1 cellular context compared by ENCODE assay signal in genomic region chr2:239401450-239402227, GRCh38.
TF ChIP-seq lines count a peak whose summit lies in the region.

No MANE protein-coding gene starts in this region.

TF ChIP-seq in HepG2, 621 proteins besides CTCF, POLR2A, EP300 and RAD21 (continued from another document and continues in another):
- peak; percentile 90 for TF ChIP-seq JARID2 (CRISPR knock-in tag; IDR thresholded peaks at IDR 0.05; ENCODE audit: insufficient replicate concordance)
- peak; percentile 94 for TF ChIP-seq ZBTB10 (CRISPR knock-in tag; IDR thresholded peaks at IDR 0.05; ENCODE audit: borderline replicate concordance)
- TF ChIP-seq UBTF (CRISPR knock-in tag; IDR thresholded peaks at IDR 0.05): peak; percentile 91
- peak; percentile 99 for TF ChIP-seq ZNF598 (CRISPR knock-in tag; IDR thresholded peaks at IDR 0.05; ENCODE audit: borderline replicate concordance)
- peak; percentile 68; the same call in 1 of the 2 replicates for TF ChIP-seq TGIF2 (CRISPR knock-in tag; IDR thresholded peaks at IDR 0.05)
- peak; percentile 98 for TF ChIP-seq BORCS8-MEF2B (CRISPR knock-in tag; IDR thresholded peaks at IDR 0.05)
- no peak for TF ChIP-seq MBD4 (IDR thresholded peaks at IDR 0.05; ENCODE audit: borderline replicate concordance, low read length)
- no peak for TF ChIP-seq SETDB1 (CRISPR knock-in tag; IDR thresholded peaks at IDR 0.05; ENCODE audit: borderline replicate concordance)
- no peak for TF ChIP-seq PLSCR1 (CRISPR knock-in tag; IDR thresholded peaks at IDR 0.05; ENCODE audit: borderline replicate concordance)
- peak; percentile 92; the same call in 1 of the 2 replicates for TF ChIP-seq NFIB (CRISPR knock-in tag; IDR thresholded peaks at IDR 0.05; ENCODE audit: borderline replicate concordance)
- peak; percentile 72; the same call in 1 of the 2 replicates for TF ChIP-seq FOXJ3 (CRISPR knock-in tag; IDR thresholded peaks at IDR 0.05; ENCODE audit: borderline replicate concordance)
- peak; percentile 73; the same call in 1 of the 2 replicates for TF ChIP-seq ZNF775 (CRISPR knock-in tag; IDR thresholded peaks at IDR 0.05; ENCODE audit: borderline replicate concordance)
- TF ChIP-seq DZIP1 (CRISPR knock-in tag; IDR thresholded peaks at IDR 0.05): peak; percentile 97; the same call in 1 of the 2 replicates
- TF ChIP-seq HMG20B (CRISPR knock-in tag; conservative IDR thresholded peaks at IDR 0.05): peak; percentile 52; the same call in 1 of the 2 replicates
- TF ChIP-seq NAIF1 (CRISPR knock-in tag; IDR thresholded peaks at IDR 0.05; ENCODE audit: borderline replicate concordance): peak; percentile 94
- TF ChIP-seq SIX1 (CRISPR knock-in tag; IDR thresholded peaks at IDR 0.05; ENCODE audit: borderline replicate concordance): 0 out of 2 replicates have a peak, but pooled peaks have one; percentile 20
- peak; percentile 56 for TF ChIP-seq ZNF496 (CRISPR knock-in tag; IDR thresholded peaks at IDR 0.05; ENCODE audit: insufficient replicate concordance)
- TF ChIP-seq GRHL1 (CRISPR knock-in tag; conservative IDR thresholded peaks at IDR 0.05): peak; percentile 53; the same call in 1 of the 2 replicates
- peak; percentile 49; the same call in 1 of the 2 replicates for TF ChIP-seq ZNF629 (CRISPR knock-in tag; conservative IDR thresholded peaks at IDR 0.05)
- TF ChIP-seq SNAPC2 (CRISPR knock-in tag; IDR thresholded peaks at IDR 0.05): peak; percentile 86
- no peak for TF ChIP-seq ARNT (IDR thresholded peaks at IDR 0.05)
- no peak for TF ChIP-seq MTA3 (CRISPR knock-in tag; IDR thresholded peaks at IDR 0.05)
- TF ChIP-seq ZNF567 (CRISPR knock-in tag; IDR thresholded peaks at IDR 0.05; ENCODE audit: borderline replicate concordance): peak; percentile 98
- peak; percentile 4; the same call in 1 of the 2 replicates for TF ChIP-seq HNF4G (IDR thresholded peaks at IDR 0.05; ENCODE audit: borderline replicate concordance, low read depth, low read length)
- peak; percentile 80 for TF ChIP-seq HNF4G (CRISPR knock-in tag; IDR thresholded peaks at IDR 0.05; ENCODE audit: borderline replicate concordance, low read depth)
- peak; percentile 99 for TF ChIP-seq HOXA3 (CRISPR knock-in tag; IDR thresholded peaks at IDR 0.05)
- TF ChIP-seq KLF16 (CRISPR knock-in tag; IDR thresholded peaks at IDR 0.05): peak; percentile 79 to 97; a peak in 2 of 4 replicates
- TF ChIP-seq NR2C2 (CRISPR knock-in tag; IDR thresholded peaks at IDR 0.05; ENCODE audit: borderline replicate concordance): peak; percentile 84
- TF ChIP-seq RORA (CRISPR knock-in tag; IDR thresholded peaks at IDR 0.05): no peak
- TF ChIP-seq MYPOP (CRISPR knock-in tag; IDR thresholded peaks at IDR 0.05): peak; percentile 95
- peak; percentile 95; the same call in 1 of the 2 replicates for TF ChIP-seq ZZZ3 (CRISPR knock-in tag; IDR thresholded peaks at IDR 0.05; ENCODE audit: borderline replicate concordance)
- TF ChIP-seq HOMEZ (CRISPR knock-in tag; IDR thresholded peaks at IDR 0.05; ENCODE audit: low read depth): no peak
- TF ChIP-seq SMC3 (IDR thresholded peaks at IDR 0.05; ENCODE audit: low read length): no peak
- 0 out of 2 replicates have a peak, but pooled peaks have one; percentile 77 for TF ChIP-seq ZKSCAN8 (CRISPR knock-in tag; IDR thresholded peaks at IDR 0.05; ENCODE audit: borderline replicate concordance)
- TF ChIP-seq EHMT2 (IDR thresholded peaks at IDR 0.05; ENCODE audit: borderline replicate concordance, low read depth, low read length): peak; percentile 65; the same call in 1 of the 2 replicates
- peak; percentile 96 for TF ChIP-seq AKNA (CRISPR knock-in tag; IDR thresholded peaks at IDR 0.05; ENCODE audit: borderline replicate concordance)
- TF ChIP-seq ZNF263 (CRISPR knock-in tag; IDR thresholded peaks at IDR 0.05): peak; percentile 79; the same call in 1 of the 2 replicates
- TF ChIP-seq ZNF160 (CRISPR knock-in tag; IDR thresholded peaks at IDR 0.05): peak; percentile 97
- TF ChIP-seq RXRB (CRISPR knock-in tag; IDR thresholded peaks at IDR 0.05; ENCODE audit: borderline replicate concordance): peak; percentile 63; the same call in 1 of the 2 replicates
- TF ChIP-seq BRF2 (CRISPR knock-in tag; IDR thresholded peaks at IDR 0.05): peak; percentile 99
- TF ChIP-seq BCL6 (CRISPR knock-in tag; IDR thresholded peaks at IDR 0.05): peak; percentile 78
